8 cellular contexts compared by ENCODE assay signal in the genomic region with DNA sequence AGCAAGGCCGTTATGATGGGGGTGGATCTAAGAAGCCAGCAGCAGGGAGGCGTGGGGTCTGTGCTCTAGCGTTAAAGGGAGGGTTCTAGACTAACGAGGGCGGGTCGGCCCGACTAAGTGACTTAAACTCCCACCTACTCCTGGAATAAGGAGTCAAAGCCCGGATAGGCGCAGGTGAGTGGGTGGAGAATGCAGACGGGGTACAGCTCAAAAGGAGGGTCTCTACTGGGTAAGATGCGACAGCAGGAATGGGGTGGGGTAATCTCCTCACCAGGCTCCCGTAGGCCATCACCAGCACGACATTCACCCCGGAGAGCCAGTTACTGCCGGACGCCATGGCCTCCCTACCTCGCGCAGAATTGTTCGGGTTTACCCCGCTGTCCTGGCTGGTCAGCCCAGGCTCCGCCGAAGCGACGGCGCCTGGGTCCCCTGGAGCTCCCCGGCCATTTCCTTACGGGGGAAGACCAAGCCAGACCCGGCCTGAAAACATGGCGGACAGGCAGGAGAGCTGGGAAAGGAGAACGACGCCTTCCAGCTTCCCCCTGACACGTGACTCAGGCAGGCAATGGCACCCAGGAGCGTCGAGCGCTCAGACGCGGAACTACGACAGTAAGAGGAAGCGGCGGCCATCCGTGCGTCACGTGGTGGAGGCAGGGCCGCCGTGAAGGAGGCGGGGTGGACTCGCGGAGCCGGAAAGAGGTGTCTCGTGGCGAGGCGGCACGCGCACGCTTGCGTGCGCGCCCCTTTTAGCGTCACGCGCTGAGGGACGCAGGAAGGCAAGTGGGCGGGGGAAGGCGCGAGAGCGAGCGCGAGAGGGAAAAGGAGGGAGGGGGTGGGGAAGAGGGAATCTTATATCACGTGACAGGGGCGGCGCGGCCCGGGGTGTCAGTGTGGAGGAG. TPM values are rescaled to one million over a fixed set of nuclear protein-coding genes. Genes with fewer than 3 reads are reported as not detected.
DNase-seq lines count a peak whose midpoint lies in the region; ATAC-seq and TF ChIP-seq lines count a peak whose summit lies in the region.

UBAP2L (plus strand) TSS at position 885 of the 899 bp plus-strand sequence. CDS start 4,169 bp downstream, outside the sequence.

- peak within 1 kb of the TSS; percentile 99 for H3K27ac Mint-ChIP-seq in activated naive CD4-positive, alpha-beta T cell treated with anti-CD3 and anti-CD28 coated beads, Interleukin-2, amount 50 U/mL, for 24 hours

- peaks cover 58% of the 10 kb centered on the region for H3K4me1 ChIP-seq in suprapubic skin

- H3K4me1 Mint-ChIP-seq in activated naive CD4-positive, alpha-beta T cell treated with anti-CD3 and anti-CD28 coated beads, Interleukin-2, amount 50 U/mL, for 24 hours, result peaks cover 57% of the 10 kb centered on the region

- WGBS in suprapubic skin, result under 1% methylated on average over 55 of the region's 73 CpGs

- peak within 1 kb of the TSS; percentile 98 for H3K27ac ChIP-seq in suprapubic skin

- H3K9me3 ChIP-seq in suprapubic skin, result no peaks in the 10 kb centered on the region

- TF ChIP-seq CTCF in GM06990 (IDR thresholded peaks at IDR 0.05; ENCODE audit: insufficient read depth, low read length, poor library complexity, severe bottlenecking), result no peak
- no peak for TF ChIP-seq CTCF in suprapubic skin (IDR thresholded peaks at IDR 0.05)

- H3K4me3 ChIP-seq in GM06990 (replicated peaks; ENCODE audit: low read depth, low read length) (peak within 1 kb of the TSS; percentile 88), suprapubic skin (peak within 1 kb of the TSS; percentile 68)

- peak; percentile 100 for DNase-seq in GM06990 (ENCODE audit: extremely low read depth, insufficient read length)
- peak; percentile 99 for DNase-seq in NCI-H1092 (lab: John Stamatoyannopoulos, UW)
- peak; percentile 99 for DNase-seq in globus pallidus (ENCODE audit: low spot score)
- peak; percentile 90 to 100 (median 98) for DNase-seq in nucleus accumbens (lab: John Stamatoyannopoulos, UW)
- peak; percentile 99 for DNase-seq in suprapubic skin (ENCODE audit: low spot score in 2 of 2)

- no peaks in the 10 kb centered on the region for H3K27me3 Mint-ChIP-seq in activated naive CD4-positive, alpha-beta T cell treated with anti-CD3 and anti-CD28 coated beads, Interleukin-2, amount 50 U/mL, for 24 hours

- TF ChIP-seq EP300 in suprapubic skin (IDR thresholded peaks at IDR 0.05), result peak; percentile 93

- H3K4me3 Mint-ChIP-seq in activated naive CD4-positive, alpha-beta T cell treated with anti-CD3 and anti-CD28 coated beads, Interleukin-2, amount 50 U/mL, for 24 hours, result peak within 1 kb of the TSS; percentile 99

- H3K9me3 Mint-ChIP-seq in activated naive CD4-positive, alpha-beta T cell treated with anti-CD3 and anti-CD28 coated beads, Interleukin-2, amount 50 U/mL, for 24 hours, result no peaks in the 10 kb centered on the region

- no peaks in the 10 kb centered on the region for H3K27me3 ChIP-seq in GM06990 (replicated peaks; ENCODE audit: control insufficient read depth, insufficient read depth, low read length)
- no peaks in the 10 kb centered on the region for H3K27me3 ChIP-seq in suprapubic skin

- peaks cover 25% of the 10 kb centered on the region for H3K36me3 Mint-ChIP-seq in activated naive CD4-positive, alpha-beta T cell treated with anti-CD3 and anti-CD28 coated beads, Interleukin-2, amount 50 U/mL, for 24 hours

- ATAC-seq in HG02588 (IDR thresholded peaks at IDR 0.05; ENCODE audit: unreplicated experiment) (peak; percentile 90), SK-N-SH treated with all-trans-retinoic acid at 6 μM for 48 hours (peak; percentile 94)

- peak; percentile 45 to 84 for TF ChIP-seq POLR2A in suprapubic skin (IDR thresholded peaks at IDR 0.05)

- H3K36me3 ChIP-seq in GM06990 (ENCODE audit: control insufficient read depth, insufficient read depth, low read length), result no peaks in the 10 kb centered on the region; the same call in 1 of the 2 replicates
- H3K36me3 ChIP-seq in suprapubic skin, result peaks cover 15% of the 10 kb centered on the region

TF ChIP-seq in SK-N-SH treated with all-trans-retinoic acid at 6 μM for 48 hours, 23 proteins besides CTCF, POLR2A, EP300 and RAD21:
- TF ChIP-seq ARNTL (CRISPR knock-in tag; IDR thresholded peaks at IDR 0.05; ENCODE audit: borderline replicate concordance, low read depth) (0 out of 2 replicates have a peak, but pooled peaks have one; percentile 35), ZNF8 (CRISPR knock-in tag; IDR thresholded peaks at IDR 0.05) (no peak), TSHZ2 (CRISPR knock-in tag; IDR thresholded peaks at IDR 0.05) (peak; percentile 11; the same call in 1 of the 2 replicates), ESRRG (CRISPR knock-in tag; IDR thresholded peaks at IDR 0.05) (no peak), BACH2 (CRISPR knock-in tag; IDR thresholded peaks at IDR 0.05; ENCODE audit: borderline replicate concordance) (no peak), GLIS3 (CRISPR knock-in tag; IDR thresholded peaks at IDR 0.05) (no peak), POU6F1 (CRISPR knock-in tag; IDR thresholded peaks at IDR 0.05; ENCODE audit: borderline replicate concordance, low read depth) (peak; percentile 76; the same call in 1 of the 2 replicates), CSDC2 (CRISPR knock-in tag; IDR thresholded peaks at IDR 0.05) (peak; percentile 50; the same call in 1 of the 2 replicates), ZFP3 (CRISPR knock-in tag; IDR thresholded peaks at IDR 0.05) (no peak), ZNF70 (CRISPR knock-in tag; IDR thresholded peaks at IDR 0.05) (no peak), ZC3H10 (CRISPR knock-in tag; IDR thresholded peaks at IDR 0.05) (no peak), RARB (CRISPR knock-in tag; IDR thresholded peaks at IDR 0.05) (0 out of 2 replicates have a peak, but pooled peaks have one; percentile 24)

RNA-seq across cellular contexts. Expression of gene UBAP2L, which starts in this region (rescaled TPM):
- total RNA-seq in suprapubic skin, result 100 to 1,000 TPM in 1 of 4 donors, 10 to 100 TPM in 3; 69.8 to 124 (median 83.0) TPM

Comparison
In these comparisons a context has a peak if more than half of its experiments do, and no peak if none do; other contexts are left out.
1. Peak in every context shown above with its lines: DNase-seq, ATAC-seq, H3K4me3 ChIP-seq and H3K27ac ChIP-seq.